In genomic region chr1:184972281-184973055, GRCh38 we compare ENCODE assay signal across 8 cellular contexts. TPM values are rescaled to one million over a fixed set of nuclear protein-coding genes. Genes with fewer than 3 reads are reported as not detected.
DNase-seq lines count a peak whose midpoint lies in the region; ATAC-seq, FAIRE-seq and TF ChIP-seq lines count a peak whose summit lies in the region.

No MANE protein-coding gene starts in this region.

- no peak for TF ChIP-seq POLR2A in HepG2 (IDR thresholded peaks at IDR 0.05; ENCODE audit: insufficient read depth in 1 of 2, low read depth in 2 of 2, low read length in 2 of 2)

- intact Hi-C loops in HepG2 (cut with micrococcal nuclease; ENCODE audit: unreplicated experiment) = no loop called here

- no peaks in the 10 kb centered on the region for H3K36me3 ChIP-seq in effector memory CD4-positive, alpha-beta T cell (ENCODE audit: control insufficient read depth, insufficient read depth, low read length)
- H3K36me3 ChIP-seq in HepG2 (replicated peaks in 1 of 2; ENCODE audit: control insufficient read depth in 1 of 2, insufficient read depth in 2 of 2, low read length in 2 of 2) = no peaks in the 10 kb centered on the region

- H3K4me1 Mint-ChIP-seq in osteocyte (ENCODE audit: unreplicated experiment) = peaks cover 41% of the 10 kb centered on the region

- no peak overlapping the region for H2AFZ ChIP-seq in HepG2 (ENCODE audit: low read length)

- in situ Hi-C loops in Caki2 (cut with HindIII; ENCODE audit: low pct_unique_long_range_greater_than_20kb, low sequenced_read_pairs) (no loop called here), HepG2 (cut with HindIII; ENCODE audit: extremely low pct_ligation_motif_present, low pct_unique_long_range_greater_than_20kb) (no loop called here)

- CTCF ChIA-PET in HepG2 (lab: Yijun Ruan, JAX; ENCODE audit: low intra/inter-chr PET ratio, low total read pairs) = no interaction called here

- peak overlapping the region; percentile 94 for H3K27ac Mint-ChIP-seq in osteocyte (ENCODE audit: unreplicated experiment)

- WGBS in HepG2 (ENCODE audit: low lambda C conversion rate) = 14% methylated on average over 4 of the region's 4 CpGs

- no peaks in the 10 kb centered on the region for H3K9me3 Mint-ChIP-seq in osteocyte (ENCODE audit: unreplicated experiment)

- peak overlapping the region; percentile 82 for H3K4me3 Mint-ChIP-seq in osteocyte (ENCODE audit: unreplicated experiment)

- H3K36me3 Mint-ChIP-seq in osteocyte (ENCODE audit: unreplicated experiment) = no peaks in the 10 kb centered on the region

- BruUV-seq in HepG2 (replicated peaks; lab: Mats Ljungman, UMichigan) = no TSS peak

- DNase-seq in Caki2 (ENCODE audit: low read depth) = peak; percentile 34
- DNase-seq in NCI-H226 = peak; percentile 60
- DNase-seq in effector memory CD4-positive, alpha-beta T cell = no peak
- no peak for DNase-seq in osteocyte (ENCODE audit: extremely low spot score, unreplicated experiment)
- DNase-seq in stimulated activated naive CD4-positive, alpha-beta T cell (lab: John Stamatoyannopoulos, UW) = no peak
- DNase-seq in HepG2 (ENCODE audit: low spot score) = no peak
- DNase-seq in NCI-H1436 (lab: John Stamatoyannopoulos, UW) = no peak

- H3K9me3 ChIP-seq in effector memory CD4-positive, alpha-beta T cell (ENCODE audit: control insufficient read depth, low read length) = no peaks in the 10 kb centered on the region
- H3K9me3 ChIP-seq in HepG2 (ENCODE audit: low read length) = no peaks in the 10 kb centered on the region

- H3K27me3 Mint-ChIP-seq in osteocyte (ENCODE audit: unreplicated experiment) = peaks cover 5% of the 10 kb centered on the region

- POLR2A ChIA-PET in HepG2 (lab: Yijun Ruan, JAX) = no interaction called here

- TF ChIP-seq CTCF in osteocyte (IDR thresholded peaks at IDR 0.05) (no peak), HepG2 (CRISPR knock-in tag; IDR thresholded peaks at IDR 0.05) (no peak)

- H3K9ac ChIP-seq in HepG2 (ENCODE audit: insufficient read depth, low read depth, low read length) = no peak overlapping the region

- no peaks in the 10 kb centered on the region for H3K79me2 ChIP-seq in HepG2 (ENCODE audit: insufficient read depth, low read length)

- H3K27me3 ChIP-seq in effector memory CD4-positive, alpha-beta T cell (replicated peaks; ENCODE audit: control insufficient read depth, insufficient read depth, low read length, poor library complexity, severe bottlenecking) = no peaks in the 10 kb centered on the region
- peaks cover 0 to 45% of the 10 kb centered on the region in 2 experiments for H3K27me3 ChIP-seq in HepG2 (ENCODE audit: control insufficient read depth in 1 of 2, insufficient read depth in 2 of 2, low read length in 2 of 2)

- no peak for ATAC-seq in HepG2
- ATAC-seq in GM21619 (IDR thresholded peaks at IDR 0.05; ENCODE audit: unreplicated experiment) = no peak

- no peak overlapping the region for H3K4me2 ChIP-seq in HepG2 (ENCODE audit: low read depth, low read length)

- FAIRE-seq in HepG2 (lab: Jason Lieb, UNC) = no peak

- no peaks in the 10 kb centered on the region for H4K20me1 ChIP-seq in HepG2 (ENCODE audit: insufficient read depth, low read length)

- peaks cover 14% of the 10 kb centered on the region for H3K4me1 ChIP-seq in effector memory CD4-positive, alpha-beta T cell (ENCODE audit: control insufficient read depth, insufficient read depth, low read length, poor library complexity, severe bottlenecking)
- peaks cover 22% of the 10 kb centered on the region for H3K4me1 ChIP-seq in HepG2 (ENCODE audit: insufficient read depth, low read length)

- H3K4me3 ChIP-seq in effector memory CD4-positive, alpha-beta T cell (ENCODE audit: insufficient read depth, low read depth, low read length, poor library complexity, severe bottlenecking) = peak overlapping the region; percentile 89
- H3K4me3 ChIP-seq in HepG2 (replicated peaks in 1 of 3; ENCODE audit: insufficient read depth in 1 of 3, low read depth in 2 of 3, low read length in 3 of 3) = no peak overlapping the region

- TF ChIP-seq EP300 in HepG2 (IDR thresholded peaks at IDR 0.05; ENCODE audit: low read depth in 2 of 2, low read length in 2 of 2) = no peak
- TF ChIP-seq EP300 in HepG2 (CRISPR knock-in tag; IDR thresholded peaks at IDR 0.05; ENCODE audit: borderline replicate concordance) = no peak

- TF ChIP-seq RAD21 in HepG2 (CRISPR knock-in tag; IDR thresholded peaks at IDR 0.05) = no peak

- H3K27ac ChIP-seq in effector memory CD4-positive, alpha-beta T cell (ENCODE audit: insufficient read depth, low read length, poor library complexity, severe bottlenecking) = peak overlapping the region; percentile 92
- H3K27ac ChIP-seq in HepG2 (ENCODE audit: extremely low read length, insufficient read depth, low read length) = no peak overlapping the region

TF ChIP-seq in HepG2, 621 proteins besides CTCF, POLR2A, EP300 and RAD21:
- no peak for TF ChIP-seq MAF1 (CRISPR knock-in tag; IDR thresholded peaks at IDR 0.05; ENCODE audit: borderline replicate concordance)
- TF ChIP-seq CBFB (CRISPR knock-in tag; IDR thresholded peaks at IDR 0.05) = no peak
- no peak for TF ChIP-seq ZNF7 (CRISPR knock-in tag; IDR thresholded peaks at IDR 0.05)
- TF ChIP-seq NBN (conservative IDR thresholded peaks at IDR 0.05) = no peak
- no peak for TF ChIP-seq HINFP (CRISPR knock-in tag; IDR thresholded peaks at IDR 0.05; ENCODE audit: low read depth)
- TF ChIP-seq TEAD3 (CRISPR knock-in tag; optimal IDR thresholded peaks at IDR 0.05; ENCODE audit: borderline replicate concordance) = no peak
TF ChIP-seq in HepG2: peak in this region for 0.

RNA-seq across cellular contexts. Expression of gene NIBAN1, which starts 1.8 kb away (rescaled TPM):
- total RNA-seq in Caki2 (2014; rRNA removed; shearing (Covaris generic); ENCODE audit: low replicate concordance) = 26.5 and 36.6 TPM in 2 replicates
- total RNA-seq in osteocyte = 12.5 and 16.5 TPM in 2 replicates
- total RNA-seq in HepG2 (2016; rRNA removed; fragmentation: Illumina TruSeq; extraction: Trizol) = not detected in 2 replicates
- not detected in 2 replicates for total RNA-seq in HepG2 (2016; cell fraction: cytosol; rRNA removed; fragmentation: Illumina TruSeq; extraction: Trizol; ENCODE audit: low read depth)
- not detected in 2 replicates for total RNA-seq in HepG2 (2016; cell fraction: insoluble cytoplasmic fraction; rRNA removed; fragmentation: Illumina TruSeq; extraction: Trizol)
- not detected in 2 replicates for total RNA-seq in HepG2 (2016; cell fraction: membrane; rRNA removed; fragmentation: Illumina TruSeq; extraction: Trizol)
- total RNA-seq in HepG2 (2016; cell fraction: nucleus; rRNA removed; fragmentation: Illumina TruSeq; extraction: Trizol) = not detected in 2 replicates
- polyA plus RNA-seq in HepG2 (2011; rRNA removed) = not detected in 2 replicates
- polyA plus RNA-seq in HepG2 (2011; cell fraction: cytosol; rRNA removed) = 0.01 TPM in 1 of 2 replicates, not detected in the other
- polyA plus RNA-seq in HepG2 (2011; cell fraction: nucleus; rRNA removed) = not detected in 2 replicates
- polyA plus RNA-seq in HepG2 (2012) = not detected in 2 replicates
- polyA plus RNA-seq in HepG2 (2016; cell fraction: cytosol; fragmentation: Illumina TruSeq; extraction: Trizol; ENCODE audit: low read depth) = not detected in 2 replicates
- not detected in 2 replicates for polyA plus RNA-seq in HepG2 (2016; cell fraction: insoluble cytoplasmic fraction; fragmentation: Illumina TruSeq; extraction: Trizol; ENCODE audit: low read depth)
- not detected in 2 replicates for polyA plus RNA-seq in HepG2 (2016; cell fraction: membrane; fragmentation: Illumina TruSeq; extraction: Trizol; ENCODE audit: low read depth)
- not detected in 2 replicates for polyA plus RNA-seq in HepG2 (2016; cell fraction: nucleus; fragmentation: Illumina TruSeq; extraction: Trizol; ENCODE audit: insufficient read depth, low read depth)
- polyA minus RNA-seq in HepG2 (2011; rRNA and poly(A)+ RNA removed; ENCODE audit: low replicate concordance) = 1.2 TPM in 1 of 2 replicates, not detected in the other
- not detected in 2 replicates for polyA minus RNA-seq in HepG2 (2011; cell fraction: cytosol; rRNA and poly(A)+ RNA removed)
- polyA minus RNA-seq in HepG2 (2011; cell fraction: nucleus; rRNA and poly(A)+ RNA removed) = not detected in 2 replicates

Comparison
In these comparisons a context has a peak if more than half of its experiments do, and no peak if none do; other contexts are left out.
1. DNase-seq: peak in Caki2 (single experiment) and NCI-H226 (single experiment); none in effector memory CD4-positive, alpha-beta T cell (0 of 3), osteocyte (single experiment), stimulated activated naive CD4-positive, alpha-beta T cell (0 of 6), HepG2 (single experiment) and NCI-H1436 (single experiment).
2. RNA of gene NIBAN1, which starts 1.8 kb away (total RNA-seq): 26.5 to 36.6 TPM in Caki2 and 12.5 to 16.5 TPM in osteocyte; not detected in HepG2; every median in the first group is over 10 times any median in the second.